Comparison of ENCODE assay signal across 1 cellular context in genomic region chr17:19551708-19552148, GRCh38.
TF ChIP-seq lines count a peak whose summit lies in the region.

No MANE protein-coding gene starts in this region.

TF ChIP-seq in HepG2, 621 proteins besides CTCF, POLR2A, EP300 and RAD21 (continued from another document):
- TF ChIP-seq, protein P1, sequence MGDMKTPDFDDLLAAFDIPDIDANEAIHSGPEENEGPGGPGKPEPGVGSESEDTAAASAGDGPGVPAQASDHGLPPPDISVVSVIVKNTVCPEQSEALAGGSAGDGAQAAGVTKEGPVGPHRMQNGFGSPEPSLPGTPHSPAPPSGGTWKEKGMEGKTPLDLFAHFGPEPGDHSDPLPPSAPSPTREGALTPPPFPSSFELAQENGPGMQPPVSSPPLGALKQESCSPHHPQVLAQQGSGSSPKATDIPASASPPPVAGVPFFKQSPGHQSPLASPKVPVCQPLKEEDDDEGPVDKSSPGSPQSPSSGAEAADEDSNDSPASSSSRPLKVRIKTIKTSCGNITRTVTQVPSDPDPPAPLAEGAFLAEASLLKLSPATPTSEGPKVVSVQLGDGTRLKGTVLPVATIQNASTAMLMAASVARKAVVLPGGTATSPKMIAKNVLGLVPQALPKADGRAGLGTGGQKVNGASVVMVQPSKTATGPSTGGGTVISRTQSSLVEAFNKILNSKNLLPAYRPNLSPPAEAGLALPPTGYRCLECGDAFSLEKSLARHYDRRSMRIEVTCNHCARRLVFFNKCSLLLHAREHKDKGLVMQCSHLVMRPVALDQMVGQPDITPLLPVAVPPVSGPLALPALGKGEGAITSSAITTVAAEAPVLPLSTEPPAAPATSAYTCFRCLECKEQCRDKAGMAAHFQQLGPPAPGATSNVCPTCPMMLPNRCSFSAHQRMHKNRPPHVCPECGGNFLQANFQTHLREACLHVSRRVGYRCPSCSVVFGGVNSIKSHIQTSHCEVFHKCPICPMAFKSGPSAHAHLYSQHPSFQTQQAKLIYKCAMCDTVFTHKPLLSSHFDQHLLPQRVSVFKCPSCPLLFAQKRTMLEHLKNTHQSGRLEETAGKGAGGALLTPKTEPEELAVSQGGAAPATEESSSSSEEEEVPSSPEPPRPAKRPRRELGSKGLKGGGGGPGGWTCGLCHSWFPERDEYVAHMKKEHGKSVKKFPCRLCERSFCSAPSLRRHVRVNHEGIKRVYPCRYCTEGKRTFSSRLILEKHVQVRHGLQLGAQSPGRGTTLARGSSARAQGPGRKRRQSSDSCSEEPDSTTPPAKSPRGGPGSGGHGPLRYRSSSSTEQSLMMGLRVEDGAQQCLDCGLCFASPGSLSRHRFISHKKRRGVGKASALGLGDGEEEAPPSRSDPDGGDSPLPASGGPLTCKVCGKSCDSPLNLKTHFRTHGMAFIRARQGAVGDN (CRISPR knock-in tag; IDR thresholded peaks at IDR 0.05) = 0 out of 2 replicates have a peak, but pooled peaks have one; percentile 0
- TF ChIP-seq NR2F6 (IDR thresholded peaks at IDR 0.05) = peak; percentile 68
- TF ChIP-seq NR2F6 (CRISPR knock-in tag; IDR thresholded peaks at IDR 0.05) = peak; percentile 48; the same call in 1 of the 2 replicates
- TF ChIP-seq ZBTB3 (CRISPR knock-in tag; IDR thresholded peaks at IDR 0.05; ENCODE audit: borderline replicate concordance, low read depth) = 0 out of 2 replicates have a peak, but pooled peaks have one; percentile 22
TF ChIP-seq in HepG2: peak in this region for 46.
